13 cellular contexts compared by ENCODE assay signal in genomic region chr11:12540075-12540685, GRCh38.
DNase-seq lines count a peak whose midpoint lies in the region; ATAC-seq and TF ChIP-seq lines count a peak whose summit lies in the region.
"Had no signal": no experiment of that assay in that cellular context is flagged by ENCODE, and none has a peak within 500 bp of the region (broad histone marks: within the 10 kb centered on the region; RNA-seq: fewer than 3 reads in every experiment).

No MANE protein-coding gene starts in this region.

- no peak overlapping the region for H3K4ac ChIP-seq in mesendoderm (ENCODE audit: low read depth, low read length)

- no peak overlapping the region for H3K4me3 Mint-ChIP-seq in naive thymus-derived CD4-positive, alpha-beta T cell
- H3K4me3 Mint-ChIP-seq: activated naive CD8-positive, alpha-beta T cell treated with anti-CD3 and anti-CD28 coated beads, Interleukin-2, amount 10 ng/mL, durations not matched to agents 7 days and 5 days; effector memory CD8-positive, alpha-beta T cell had no signal

- no peak overlapping the region for H3K18ac ChIP-seq in mesendoderm (ENCODE audit: low read length)

- H3K27ac Mint-ChIP-seq in naive thymus-derived CD4-positive, alpha-beta T cell: no peak overlapping the region
- H3K27ac Mint-ChIP-seq: activated naive CD8-positive, alpha-beta T cell treated with anti-CD3 and anti-CD28 coated beads, Interleukin-2, amount 10 ng/mL, durations not matched to agents 7 days and 5 days; effector memory CD8-positive, alpha-beta T cell had no signal

- no peak for ATAC-seq in naive thymus-derived CD4-positive, alpha-beta T cell
- ATAC-seq in HG03565 (IDR thresholded peaks at IDR 0.05; ENCODE audit: unreplicated experiment) (no peak), HG03045 (IDR thresholded peaks at IDR 0.05; ENCODE audit: unreplicated experiment) (no peak)
- ATAC-seq: effector memory CD8-positive, alpha-beta T cell had no signal

- no peak overlapping the region for H4K8ac ChIP-seq in mesendoderm (ENCODE audit: low read depth, low read length)

- H3K4me1 ChIP-seq in A673 (ENCODE audit: insufficient read depth, low read length, poor library complexity, severe bottlenecking) (no peaks in the 10 kb centered on the region), mesendoderm (ENCODE audit: control insufficient read depth, low read depth, low read length) (no peaks in the 10 kb centered on the region)
- no peaks in the 10 kb centered on the region for H3K4me1 ChIP-seq in naive thymus-derived CD4-positive, alpha-beta T cell (ENCODE audit: control insufficient read depth in 2 of 2, insufficient read depth in 2 of 2, low read length in 2 of 2)

- intact Hi-C loops in A673 (cut with micrococcal nuclease; ENCODE audit: unreplicated experiment): no loop called here
- intact Hi-C loops in naive thymus-derived CD4-positive, alpha-beta T cell (cut with micrococcal nuclease): no loop called here

- H2BK5ac ChIP-seq in mesendoderm (ENCODE audit: low read length): no peak overlapping the region

- no peaks in the 10 kb centered on the region for H3K79me1 ChIP-seq in mesendoderm (ENCODE audit: low read length)

- H3K27me3 ChIP-seq in A673 (replicated peaks; ENCODE audit: insufficient read depth, low read depth, low read length, poor library complexity): no peaks in the 10 kb centered on the region
- no peaks in the 10 kb centered on the region for H3K27me3 ChIP-seq in mesendoderm (ENCODE audit: insufficient read depth, low read length, poor library complexity)
- no peaks in the 10 kb centered on the region for H3K27me3 ChIP-seq in naive thymus-derived CD4-positive, alpha-beta T cell (ENCODE audit: control insufficient read depth in 2 of 2, insufficient read depth in 2 of 2, low read length in 2 of 2)

- H3K79me2 ChIP-seq in mesendoderm (ENCODE audit: control insufficient read depth, insufficient read depth, low read length): no peaks in the 10 kb centered on the region

- H3K27ac ChIP-seq in A673 (ENCODE audit: low read depth, low read length, poor library complexity, severe bottlenecking) (no peak overlapping the region), mesendoderm (ENCODE audit: low read depth, low read length) (no peak overlapping the region)
- H3K27ac ChIP-seq in naive thymus-derived CD4-positive, alpha-beta T cell (ENCODE audit: low read depth, low read length): no peak overlapping the region

- DNase-seq in A673 (ENCODE audit: low spot score) (peak; percentile 15), NCI-H69 (lab: John Stamatoyannopoulos, UW) (peak; percentile 15), dermis blood vessel endothelial cell (peak; percentile 19), mesendoderm (peak; percentile 66)
- no peak for DNase-seq in naive thymus-derived CD4-positive, alpha-beta T cell
- DNase-seq in effector CD8-positive, alpha-beta T cell (lab: John Stamatoyannopoulos, UW): no peak
- DNase-seq: activated naive CD8-positive, alpha-beta T cell treated with anti-CD3 and anti-CD28 coated beads, Interleukin-2, amount 10 ng/mL, durations not matched to agents 7 days and 5 days; DND-41; effector memory CD8-positive, alpha-beta T cell; NCI-H1694 treated with DMSO at 0.1 percent for 48 hours; stimulated activated CD4-positive, alpha-beta T cell treated with anti-CD3 and anti-CD28 coated beads, Interleukin-2, amount 100 ng/mL, for 48 hours had no signal

- no CpG with 5 or more reads among the region's 5 CpGs for WGBS in mesendoderm (ENCODE audit: extremely low coverage, insufficient coverage, low lambda C conversion rate)

- no peak overlapping the region for H3K9ac ChIP-seq in mesendoderm (ENCODE audit: low read length)

- H3K23ac ChIP-seq in mesendoderm (ENCODE audit: low read length): no peak overlapping the region

- H3K36me3 ChIP-seq in A673 (ENCODE audit: insufficient read depth, low read length, poor library complexity, severe bottlenecking) (no peaks in the 10 kb centered on the region), mesendoderm (ENCODE audit: control insufficient read depth, insufficient read depth, low read length) (no peaks in the 10 kb centered on the region)
- no peaks in the 10 kb centered on the region for H3K36me3 ChIP-seq in naive thymus-derived CD4-positive, alpha-beta T cell (ENCODE audit: control insufficient read depth in 2 of 3, insufficient read depth in 3 of 3, low read length in 3 of 3)

- H4K5ac ChIP-seq in mesendoderm (ENCODE audit: low read length): peak overlapping the region; percentile 82

- no peak overlapping the region for H2BK15ac ChIP-seq in mesendoderm (replicated peaks; ENCODE audit: low read depth)

- peaks cover 0 to 1% (median 0%) of the 10 kb centered on the region in 11 donors for H3K9me3 Mint-ChIP-seq in naive thymus-derived CD4-positive, alpha-beta T cell
- H3K9me3 Mint-ChIP-seq: activated naive CD8-positive, alpha-beta T cell treated with anti-CD3 and anti-CD28 coated beads, Interleukin-2, amount 10 ng/mL, durations not matched to agents 7 days and 5 days; effector memory CD8-positive, alpha-beta T cell had no signal

- H2AK5ac ChIP-seq in mesendoderm (ENCODE audit: low read length): no peak overlapping the region

- H3K9me3 ChIP-seq in A673 (ENCODE audit: low read depth, low read length, poor library complexity, severe bottlenecking): no peaks in the 10 kb centered on the region
- no peaks in the 10 kb centered on the region for H3K9me3 ChIP-seq in naive thymus-derived CD4-positive, alpha-beta T cell (ENCODE audit: control insufficient read depth in 2 of 3, low read length in 3 of 3)

- H3K4me1 Mint-ChIP-seq in naive thymus-derived CD4-positive, alpha-beta T cell: no peaks in the 10 kb centered on the region
- H3K4me1 Mint-ChIP-seq: activated naive CD8-positive, alpha-beta T cell treated with anti-CD3 and anti-CD28 coated beads, Interleukin-2, amount 10 ng/mL, durations not matched to agents 7 days and 5 days had no signal

- H3K36me3 Mint-ChIP-seq in naive thymus-derived CD4-positive, alpha-beta T cell: no peaks in the 10 kb centered on the region
- H3K36me3 Mint-ChIP-seq: activated naive CD8-positive, alpha-beta T cell treated with anti-CD3 and anti-CD28 coated beads, Interleukin-2, amount 10 ng/mL, durations not matched to agents 7 days and 5 days had no signal

- H2BK120ac ChIP-seq in mesendoderm (ENCODE audit: low read depth, low read length): no peak overlapping the region

- CTCF ChIA-PET in A673 (lab: Charles Lee): interaction anchor here (0.6 kb wide), 1 partner anchor 422 kb away, joined by 7 read pairs; no protein-coding TSS in a partner anchor
- CTCF ChIA-PET in naive thymus-derived CD4-positive, alpha-beta T cell (lab: Charles Lee): no interaction called here

- TF ChIP-seq CTCF in A673 (conservative IDR thresholded peaks at IDR 0.05; ENCODE audit: low read depth, low read length): no peak

- no peak overlapping the region for H3K4me2 ChIP-seq in mesendoderm (ENCODE audit: low read length)

- H3K4me3 ChIP-seq in A673 (ENCODE audit: low read depth, low read length, poor library complexity, severe bottlenecking): no peak overlapping the region
- H3K4me3 ChIP-seq in mesendoderm (ENCODE audit: low read length): no peak overlapping the region
- H3K4me3 ChIP-seq in naive thymus-derived CD4-positive, alpha-beta T cell (ENCODE audit: low read length): no peak overlapping the region

- H3K27me3 Mint-ChIP-seq in naive thymus-derived CD4-positive, alpha-beta T cell: peaks cover 8 to 34% (median 18%) of the 10 kb centered on the region in 5 donors

- no TSS peak for BruUV-seq in A673 (replicated peaks; lab: Mats Ljungman, UMichigan)

- POLR2A ChIA-PET in A673 (lab: Charles Lee; ENCODE audit: low non-redundant PET): no interaction called here
- POLR2A ChIA-PET in naive thymus-derived CD4-positive, alpha-beta T cell (lab: Charles Lee): no interaction called here

- no peak overlapping the region for H3K56ac ChIP-seq in mesendoderm (ENCODE audit: low read length)

Comparison
In these comparisons a context has a peak if more than half of its experiments do, and no peak if none do; other contexts are left out.
1. DNase-seq: peak in A673 (single experiment), NCI-H69 (single experiment), dermis blood vessel endothelial cell (single experiment) and mesendoderm (single experiment); none in naive thymus-derived CD4-positive, alpha-beta T cell (0 of 9) and effector CD8-positive, alpha-beta T cell (single experiment).